ENCODE assay signal across 13 cellular contexts in the genomic region with DNA sequence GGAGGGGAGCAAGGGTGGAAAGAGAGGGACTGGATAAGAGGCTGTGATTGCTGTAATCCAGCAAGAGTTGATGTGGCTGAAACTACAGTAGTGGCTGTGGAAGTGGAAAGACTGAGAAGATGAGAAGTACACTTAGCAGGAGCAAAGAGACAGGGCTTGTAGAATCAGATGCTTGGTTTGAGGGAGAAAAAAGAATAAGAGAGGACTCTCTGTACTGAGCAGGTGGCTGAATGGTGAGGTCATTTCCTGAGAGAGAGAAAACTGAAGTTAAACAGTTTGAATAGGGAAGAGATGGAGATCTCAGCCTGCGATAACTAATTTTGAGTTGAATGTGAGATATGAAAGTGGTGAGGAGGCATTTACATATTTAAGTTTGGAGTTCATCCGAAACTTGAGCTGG.
A peak's percentile ranks its signal among the peaks of the same experiment; 100 is the strongest.
DNase-seq lines count a peak whose midpoint lies in the region; ATAC-seq and TF ChIP-seq lines count a peak whose summit lies in the region.
"Had no signal": no experiment of that assay in that cellular context is flagged by ENCODE, and none has a peak within 500 bp of the region (broad histone marks: within the 10 kb centered on the region; RNA-seq: fewer than 3 reads in every experiment).

No MANE protein-coding gene starts in this region.

- no TSS peak for BruUV-seq in PC-3 (replicated peaks; lab: Mats Ljungman, UMichigan)

- H4K20me1 ChIP-seq in DOHH2 (ENCODE audit: control insufficient read depth, insufficient read depth, low read depth, low read length) (no peaks in the 10 kb centered on the region), PC-3 (ENCODE audit: low read length) (no peaks in the 10 kb centered on the region)

- intact Hi-C loops in head of caudate nucleus (cut with DNase I): no loop called here
- intact Hi-C loops in PC-3 (cut with micrococcal nuclease): no loop called here

- H3F3A ChIP-seq in DOHH2 (ENCODE audit: control insufficient read depth, insufficient read depth) (peaks cover 7% of the 10 kb centered on the region; the same call in 1 of the 2 replicates), PC-3 (ENCODE audit: low read length, unreplicated experiment) (no peaks in the 10 kb centered on the region)

- H3K27ac ChIP-seq in DOHH2 (ENCODE audit: low read depth, low read length) (peak overlapping the region; percentile 82), PC-3 (ENCODE audit: low read length) (no peak overlapping the region)
- H3K27ac ChIP-seq: Peyer's patch had no signal

- ATAC-seq in GM19351 (IDR thresholded peaks at IDR 0.05; ENCODE audit: unreplicated experiment): peak; percentile 50
- ATAC-seq in HG02610 (IDR thresholded peaks at IDR 0.05; ENCODE audit: unreplicated experiment): peak; percentile 36
- peak; percentile 39 for ATAC-seq in HG03460 (IDR thresholded peaks at IDR 0.05; ENCODE audit: unreplicated experiment)
- ATAC-seq in HG03442 (IDR thresholded peaks at IDR 0.05; ENCODE audit: unreplicated experiment): no peak
- no peak for ATAC-seq in PC-3

- no peak overlapping the region for H2AFZ ChIP-seq in PC-3 (ENCODE audit: low read length)

- TF ChIP-seq CTCF in DOHH2 (IDR thresholded peaks at IDR 0.05; ENCODE audit: low read depth, low read length, poor library complexity, severe bottlenecking): no peak
- TF ChIP-seq CTCF in PC-3 (conservative IDR thresholded peaks at IDR 0.05; ENCODE audit: low read depth, low read length): no peak

- no peaks in the 10 kb centered on the region for H3K9me3 ChIP-seq in DOHH2 (ENCODE audit: control insufficient read depth, insufficient read depth, low read length)
- no peaks in the 10 kb centered on the region for H3K9me3 ChIP-seq in PC-3 (ENCODE audit: low read length)
- H3K9me3 ChIP-seq: HAP-1, Peyer's patch had no signal

- H3K36me3 ChIP-seq in DOHH2 (ENCODE audit: control insufficient read depth, low read length) (no peaks in the 10 kb centered on the region), PC-3 (ENCODE audit: low read depth, low read length) (no peaks in the 10 kb centered on the region)
- H3K36me3 ChIP-seq: HAP-1, Peyer's patch had no signal

- H3K4me3 ChIP-seq in DOHH2 (ENCODE audit: low read length): peak overlapping the region; percentile 38
- no peak overlapping the region for H3K4me3 ChIP-seq in PC-3 (ENCODE audit: low read length)
- H3K4me3 ChIP-seq: HAP-1, Peyer's patch had no signal

- peak overlapping the region; percentile 85 for H3K4me2 ChIP-seq in DOHH2 (ENCODE audit: low read length)
- no peak overlapping the region for H3K4me2 ChIP-seq in PC-3 (ENCODE audit: low read length)

- DNase-seq in DMS153 treated with DMSO at 0.1 percent for 48 hours (lab: John Stamatoyannopoulos, UW; ENCODE audit: unreplicated experiment): no peak
- no peak for DNase-seq in head of caudate nucleus
- DNase-seq in PC-3: no peak
- DNase-seq: activated naive CD4-positive, alpha-beta T cell treated with Interleukin-2 at 50 U/mL for 16 hours; central memory CD4-positive, alpha-beta T cell; kidney; Peyer's patch had no signal

- H3K9me2 ChIP-seq in DOHH2 (replicated peaks; ENCODE audit: control insufficient read depth, low read length) (no peaks in the 10 kb centered on the region), PC-3 (replicated peaks; ENCODE audit: low read length) (no peaks in the 10 kb centered on the region)

- POLR2A ChIA-PET in PC-3 (lab: Charles Lee; ENCODE audit: unreplicated experiment): no interaction called here

- H3K27me3 ChIP-seq in DOHH2 (ENCODE audit: control insufficient read depth, low read length) (no peaks in the 10 kb centered on the region), PC-3 (ENCODE audit: low read length) (no peaks in the 10 kb centered on the region)
- H3K27me3 ChIP-seq: Peyer's patch had no signal

- H3K9ac ChIP-seq in PC-3 (ENCODE audit: low read length): no peak overlapping the region

- no peaks in the 10 kb centered on the region for H3K79me2 ChIP-seq in DOHH2 (ENCODE audit: control insufficient read depth, low read length)
- no peaks in the 10 kb centered on the region for H3K79me2 ChIP-seq in PC-3 (ENCODE audit: low read length)

- CTCF ChIA-PET in PC-3 (lab: Charles Lee): no interaction called here

- peaks cover 69% of the 10 kb centered on the region for H3K4me1 ChIP-seq in DOHH2 (ENCODE audit: control insufficient read depth, low read length)
- no peaks in the 10 kb centered on the region for H3K4me1 ChIP-seq in PC-3 (ENCODE audit: insufficient read depth, low read length)
- H3K4me1 ChIP-seq: HAP-1, Peyer's patch had no signal

Comparison
In these comparisons a context has a peak if more than half of its experiments do, and no peak if none do; other contexts are left out.
1. ATAC-seq: peak in GM19351 (single experiment), HG02610 (single experiment) and HG03460 (single experiment); none in HG03442 (single experiment) and PC-3 (single experiment).